8 cellular contexts compared by ENCODE assay signal in genomic region chr2:169799555-169799954, GRCh38. TPM values are rescaled to one million over a fixed set of nuclear protein-coding genes. Genes with fewer than 3 reads are reported as not detected.
DNase-seq lines count a peak whose midpoint lies in the region; TF ChIP-seq lines count a peak whose summit lies in the region.

No MANE protein-coding gene starts in this region.

- H3K27me3 ChIP-seq in DOHH2 (ENCODE audit: control insufficient read depth, low read length) (no peaks in the 10 kb centered on the region), ascending aorta (no peaks in the 10 kb centered on the region), testis (no peaks in the 10 kb centered on the region)

- peak overlapping the region; percentile 90 for H3K27ac ChIP-seq in DOHH2 (ENCODE audit: low read depth, low read length)
- H3K27ac ChIP-seq in ascending aorta: peak overlapping the region; percentile 67 to 82
- H3K27ac ChIP-seq in testis: peak overlapping the region; percentile 67 to 84

- H4K20me1 ChIP-seq in DOHH2 (ENCODE audit: control insufficient read depth, insufficient read depth, low read depth, low read length): no peaks in the 10 kb centered on the region

- H3K36me3 ChIP-seq in DOHH2 (ENCODE audit: control insufficient read depth, low read length): peaks cover 46% of the 10 kb centered on the region
- peaks cover 11 to 17% of the 10 kb centered on the region in 2 donors for H3K36me3 ChIP-seq in ascending aorta
- no peaks in the 10 kb centered on the region for H3K36me3 ChIP-seq in testis (ENCODE audit: low read depth, missing control alignments)

- peak overlapping the region; percentile 92 for H3K4me2 ChIP-seq in DOHH2 (ENCODE audit: low read length)

- H3K9me2 ChIP-seq in DOHH2 (replicated peaks; ENCODE audit: control insufficient read depth, low read length): no peaks in the 10 kb centered on the region

- 2 to 3% methylated on average over 6 of the region's 6 CpGs for WGBS in testis, 2 donors

- H3K79me2 ChIP-seq in DOHH2 (ENCODE audit: control insufficient read depth, low read length): peaks cover 56% of the 10 kb centered on the region

- intact Hi-C loops in ascending aorta (cut with DNase I): loop anchor here (1.0 to 2.0 kb wide), 2 partner anchors 25 to 105 kb away; partner anchors contain the start of genes CFAP210, METTL5 and PHOSPHO2
- intact Hi-C loops in testis (cut with DNase I; ENCODE audit: low total_unique reads): no loop called here

- peaks cover 7% of the 10 kb centered on the region for H3F3A ChIP-seq in DOHH2 (ENCODE audit: control insufficient read depth, insufficient read depth)

- TF ChIP-seq CTCF in DOHH2 (IDR thresholded peaks at IDR 0.05; ENCODE audit: low read depth, low read length, poor library complexity, severe bottlenecking): no peak
- TF ChIP-seq CTCF in ascending aorta (IDR thresholded peaks at IDR 0.05): no peak
- no peak for TF ChIP-seq CTCF in testis (IDR thresholded peaks at IDR 0.05)

- H3K4me1 ChIP-seq in DOHH2 (ENCODE audit: control insufficient read depth, low read length) (peaks cover 32% of the 10 kb centered on the region), ascending aorta (peaks cover 0 to 18% of the 10 kb centered on the region in 2 donors), testis (no peaks in the 10 kb centered on the region)

- H3K4me3 ChIP-seq in DOHH2 (ENCODE audit: low read length) (peak overlapping the region; percentile 83), ascending aorta (peak overlapping the region; percentile 56 to 81), testis (peak overlapping the region; percentile 72 to 94)

- DNase-seq in KBM-7 (peak; percentile 43), ascending aorta (ENCODE audit: low spot score in 2 of 2) (no peak), kidney tubule cell (ENCODE audit: low spot score) (peak; percentile 59), testis (no peak), mucosa of gallbladder (ENCODE audit: low spot score) (no peak), NCI-H446 (lab: John Stamatoyannopoulos, UW) (no peak)
- DNase-seq in stimulated activated naive CD4-positive, alpha-beta T cell treated with Interleukin-2 at 50 U/mL for 16 hours (lab: John Stamatoyannopoulos, UW): no peak

- H3K9me3 ChIP-seq in DOHH2 (ENCODE audit: control insufficient read depth, insufficient read depth, low read length): no peaks in the 10 kb centered on the region
- no peaks in the 10 kb centered on the region for H3K9me3 ChIP-seq in ascending aorta
- no peaks in the 10 kb centered on the region for H3K9me3 ChIP-seq in testis

- in situ Hi-C loops in KBM-7 (cut with MboI; ENCODE audit: low pct_unique_long_range_greater_than_20kb, low sequenced_read_pairs): no loop called here

- no peak for TF ChIP-seq POLR2A in testis (IDR thresholded peaks at IDR 0.05)

RNA-seq across cellular contexts. Expression of gene SSB, which starts 0.9 kb away (rescaled TPM):
- 42.6 TPM for total RNA-seq in ascending aorta
- total RNA-seq in testis: 10 to 100 TPM; 56.5 to 67.2 TPM
- 18.0 TPM for polyA plus RNA-seq in testis (ENCODE audit: insufficient read depth, low read depth, low replicate concordance)
- total RNA-seq in mucosa of gallbladder: 67.9 TPM

RNA-seq across cellular contexts. Expression of gene METTL5, which starts 25.1 kb away (rescaled TPM):
- 42.6 TPM for total RNA-seq in ascending aorta
- total RNA-seq in testis: 10 to 100 TPM; 35.8 to 48.2 TPM
- 40.2 TPM for polyA plus RNA-seq in testis (ENCODE audit: insufficient read depth, low read depth, low replicate concordance)
- 39.9 TPM for total RNA-seq in mucosa of gallbladder

RNA-seq across cellular contexts. Expression of gene UBR3, which starts 27.7 kb away (rescaled TPM):
- total RNA-seq in ascending aorta: 37.7 TPM
- 100 to 1,000 TPM; 122 to 132 TPM for total RNA-seq in testis
- polyA plus RNA-seq in testis (ENCODE audit: insufficient read depth, low read depth, low replicate concordance): 24.3 TPM
- total RNA-seq in mucosa of gallbladder: 39.0 TPM

Comparison
In these comparisons a context has a peak if more than half of its experiments do, and no peak if none do; other contexts are left out.
1. DNase-seq: peak in KBM-7 (single experiment) and kidney tubule cell (single experiment); none in ascending aorta (0 of 2), testis (single experiment), mucosa of gallbladder (single experiment), stimulated activated naive CD4-positive, alpha-beta T cell treated with Interleukin-2 at 50 U/mL for 16 hours (single experiment) and NCI-H446 (0 of 2).
2. Peak in every context shown above with its lines, with median percentiles within 50 percentile points of each other: H3K27ac ChIP-seq and H3K4me3 ChIP-seq.